10 cellular contexts compared by ENCODE assay signal in genomic region chr3:49930922-49931321, GRCh38. TPM values are rescaled to one million over a fixed set of nuclear protein-coding genes. Genes with fewer than 3 reads are reported as not detected.
DNase-seq lines count a peak whose midpoint lies in the region; ATAC-seq and TF ChIP-seq lines count a peak whose summit lies in the region.
"Had no signal": no experiment of that assay in that cellular context is flagged by ENCODE, and none has a peak within 500 bp of the region (broad histone marks: within the 10 kb centered on the region; RNA-seq: fewer than 3 reads in every experiment).

No MANE protein-coding gene starts in this region.

- no peak for DNase-seq in activated naive CD8-positive, alpha-beta T cell treated with anti-CD3 and anti-CD28 coated beads, Interleukin-2, amount 10 ng/mL, durations not matched to agents 7 days and 5 days
- DNase-seq in activated naive CD8-positive, alpha-beta T cell treated with anti-CD3 and anti-CD28 coated beads for 36 hours: no peak
- peak; percentile 30 for DNase-seq in NCI-H2196 (lab: John Stamatoyannopoulos, UW; ENCODE audit: unreplicated experiment)
- DNase-seq in epithelial cell of proximal tubule (ENCODE audit: low read depth): no peak
- no peak for DNase-seq in tibial artery
- no peak for DNase-seq in NOMO-1 (lab: John Stamatoyannopoulos, UW; ENCODE audit: unreplicated experiment in 2 of 2)
- DNase-seq: foreskin keratinocyte, spleen had no signal

- H3K4me3 Mint-ChIP-seq in activated naive CD8-positive, alpha-beta T cell treated with anti-CD3 and anti-CD28 coated beads, Interleukin-2, amount 10 ng/mL, durations not matched to agents 7 days and 5 days: peak overlapping the region; percentile 2
- H3K4me3 Mint-ChIP-seq in activated naive CD8-positive, alpha-beta T cell treated with anti-CD3 and anti-CD28 coated beads for 36 hours: no peak overlapping the region

- H3K36me3 Mint-ChIP-seq in activated naive CD8-positive, alpha-beta T cell treated with anti-CD3 and anti-CD28 coated beads, Interleukin-2, amount 10 ng/mL, durations not matched to agents 7 days and 5 days: peaks cover 1% of the 10 kb centered on the region
- H3K36me3 Mint-ChIP-seq in activated naive CD8-positive, alpha-beta T cell treated with anti-CD3 and anti-CD28 coated beads for 36 hours: no peaks in the 10 kb centered on the region

- H3K9me3 ChIP-seq in tibial artery: no peaks in the 10 kb centered on the region
- H3K9me3 ChIP-seq: spleen had no signal

- H3K4me1 Mint-ChIP-seq in activated naive CD8-positive, alpha-beta T cell treated with anti-CD3 and anti-CD28 coated beads, Interleukin-2, amount 10 ng/mL, durations not matched to agents 7 days and 5 days: peaks cover 22% of the 10 kb centered on the region
- peaks cover 28% of the 10 kb centered on the region for H3K4me1 Mint-ChIP-seq in activated naive CD8-positive, alpha-beta T cell treated with anti-CD3 and anti-CD28 coated beads for 36 hours

- POLR2A ChIA-PET in activated naive CD8-positive, alpha-beta T cell treated with anti-CD3 and anti-CD28 coated beads, Interleukin-2, amount 10 ng/mL, durations not matched to agents 7 days and 5 days (lab: Charles Lee): interaction anchor here (1.0 to 4.8 kb wide), 2 partner anchors 9 to 86 kb away, joined by 4 to 55 read pairs; partner anchors contain the start of gene RBM6

- no peak overlapping the region for H3K4me3 ChIP-seq in epithelial cell of proximal tubule (ENCODE audit: low read depth, low read length)
- no peak overlapping the region for H3K4me3 ChIP-seq in tibial artery

- peaks cover 0 to 26% (median 16%) of the 10 kb centered on the region in 4 donors for H3K4me1 ChIP-seq in tibial artery

- H3K27ac Mint-ChIP-seq in activated naive CD8-positive, alpha-beta T cell treated with anti-CD3 and anti-CD28 coated beads, Interleukin-2, amount 10 ng/mL, durations not matched to agents 7 days and 5 days: no peak overlapping the region
- H3K27ac Mint-ChIP-seq in activated naive CD8-positive, alpha-beta T cell treated with anti-CD3 and anti-CD28 coated beads for 36 hours: no peak overlapping the region

- H3K36me3 ChIP-seq in tibial artery: no peaks in the 10 kb centered on the region
- H3K36me3 ChIP-seq: spleen had no signal

- intact Hi-C loops in tibial artery (cut with DNase I; ENCODE audit: low total_unique reads): no loop called here

- peak; percentile 26 for TF ChIP-seq CTCF in epithelial cell of proximal tubule (conservative IDR thresholded peaks at IDR 0.05; ENCODE audit: low read depth, low read length)
- TF ChIP-seq CTCF in tibial artery (IDR thresholded peaks at IDR 0.05): no peak

- peak overlapping the region; percentile 82 to 91 for H3K27ac ChIP-seq in tibial artery
- H3K27ac ChIP-seq: foreskin keratinocyte had no signal

- no peaks in the 10 kb centered on the region for H3K27me3 ChIP-seq in tibial artery
- H3K27me3 ChIP-seq: foreskin keratinocyte, spleen had no signal

- no peaks in the 10 kb centered on the region for H3K9me3 Mint-ChIP-seq in activated naive CD8-positive, alpha-beta T cell treated with anti-CD3 and anti-CD28 coated beads, Interleukin-2, amount 10 ng/mL, durations not matched to agents 7 days and 5 days
- no peaks in the 10 kb centered on the region for H3K9me3 Mint-ChIP-seq in activated naive CD8-positive, alpha-beta T cell treated with anti-CD3 and anti-CD28 coated beads for 36 hours

- H3K27me3 Mint-ChIP-seq in activated naive CD8-positive, alpha-beta T cell treated with anti-CD3 and anti-CD28 coated beads, Interleukin-2, amount 10 ng/mL, durations not matched to agents 7 days and 5 days: no peaks in the 10 kb centered on the region
- no peaks in the 10 kb centered on the region for H3K27me3 Mint-ChIP-seq in activated naive CD8-positive, alpha-beta T cell treated with anti-CD3 and anti-CD28 coated beads for 36 hours

- ATAC-seq in activated naive CD8-positive, alpha-beta T cell treated with anti-CD3 and anti-CD28 coated beads, Interleukin-2, amount 10 ng/mL, durations not matched to agents 7 days and 5 days (ENCODE audit: low read depth): no peak
- ATAC-seq in HG03354 (IDR thresholded peaks at IDR 0.05; ENCODE audit: poor library complexity, severe bottlenecking, unreplicated experiment): no peak
- ATAC-seq in GM21737 (IDR thresholded peaks at IDR 0.05; ENCODE audit: unreplicated experiment): no peak
- ATAC-seq: foreskin keratinocyte had no signal

RNA-seq across cellular contexts. Expression of gene MON1A, which starts 1.3 kb away (rescaled TPM):
- 10 to 100 TPM; 11.9 to 12.9 TPM for total RNA-seq in activated naive CD8-positive, alpha-beta T cell treated with anti-CD3 and anti-CD28 coated beads, Interleukin-2, amount 10 ng/mL, durations not matched to agents 7 days and 5 days
- 10 to 100 TPM; 11.7 to 12.2 TPM for total RNA-seq in activated naive CD8-positive, alpha-beta T cell treated with anti-CD3 and anti-CD28 coated beads for 36 hours
- 9.1 and 17.9 TPM in 2 replicates for total RNA-seq in epithelial cell of proximal tubule

RNA-seq across cellular contexts. Expression of gene RBM6, which starts 9.0 kb away (rescaled TPM):
- total RNA-seq in activated naive CD8-positive, alpha-beta T cell treated with anti-CD3 and anti-CD28 coated beads, Interleukin-2, amount 10 ng/mL, durations not matched to agents 7 days and 5 days: 100 to 1,000 TPM; 147 TPM
- 10 to 100 TPM; 59.5 to 64.8 TPM for total RNA-seq in activated naive CD8-positive, alpha-beta T cell treated with anti-CD3 and anti-CD28 coated beads for 36 hours
- 24.0 and 36.6 TPM in 2 replicates for total RNA-seq in epithelial cell of proximal tubule

RNA-seq across cellular contexts. Expression of gene MST1R, which starts 27.2 kb away (rescaled TPM):
- total RNA-seq in activated naive CD8-positive, alpha-beta T cell treated with anti-CD3 and anti-CD28 coated beads, Interleukin-2, amount 10 ng/mL, durations not matched to agents 7 days and 5 days: 1 to 10 TPM; 1.7 to 2.9 TPM
- under 1 TPM; 0.74 to 0.76 TPM for total RNA-seq in activated naive CD8-positive, alpha-beta T cell treated with anti-CD3 and anti-CD28 coated beads for 36 hours
- total RNA-seq in epithelial cell of proximal tubule: 5.3 and 5.6 TPM in 2 replicates
